In genomic region chr15:80721476-80721875, GRCh38 we compare ENCODE assay signal across 23 cellular contexts. TPM values are rescaled to one million over a fixed set of nuclear protein-coding genes. Genes with fewer than 3 reads are reported as not detected.
"Had no signal": no experiment of that assay in that cellular context is flagged by ENCODE, and none has a peak within 500 bp of the region (broad histone marks: within the 10 kb centered on the region; RNA-seq: fewer than 3 reads in every experiment).

No MANE protein-coding gene starts in this region.

- H3K36me3 ChIP-seq: gastroesophageal sphincter, spleen, thoracic aorta, vagina had no signal

- H3K4me1 Mint-ChIP-seq: immature natural killer cell had no signal

- H3K9me3 ChIP-seq: esophagus squamous epithelium, gastroesophageal sphincter, spleen, stomach, thoracic aorta, vagina had no signal

- H3K27me3 ChIP-seq: esophagus squamous epithelium, gastroesophageal sphincter, spleen, stomach, vagina had no signal

- DNase-seq: effector memory CD4-positive, alpha-beta T cell; esophagus squamous epithelium; foreskin fibroblast; glutamatergic neuron; immature natural killer cell; left colon; left ventricle myocardium superior; mammary epithelial cell; naive thymus-derived CD4-positive, alpha-beta T cell; nephron progenitor cell; posterior cingulate gyrus; spleen; stimulated activated CD4-positive, alpha-beta T cell treated with anti-CD3 and anti-CD28 coated beads, Interleukin-2, amount 100 ng/mL, for 24 hours; stimulated activated CD4-positive, alpha-beta T cell treated with anti-CD3 and anti-CD28 coated beads, Interleukin-4, amount 100 ng/mL, for 4 hours; stimulated activated naive CD4-positive, alpha-beta T cell; stomach; substantia nigra had no signal

- H3K27me3 Mint-ChIP-seq: type B pancreatic cell had no signal

- H3K9me3 Mint-ChIP-seq: immature natural killer cell, type B pancreatic cell had no signal

- H3K4me3 Mint-ChIP-seq: immature natural killer cell; naive thymus-derived CD4-positive, alpha-beta T cell; nephron progenitor cell; type B pancreatic cell had no signal

- H3K4me3 ChIP-seq: esophagus squamous epithelium, gastroesophageal sphincter, spleen, stomach, thoracic aorta, vagina had no signal

- ATAC-seq: gastroesophageal sphincter; left colon; left ventricle myocardium superior; naive thymus-derived CD4-positive, alpha-beta T cell; sciatic nerve had no signal

- H3K27ac Mint-ChIP-seq: naive thymus-derived CD4-positive, alpha-beta T cell; nephron progenitor cell; type B pancreatic cell had no signal

- H3K27ac ChIP-seq: epithelial cell of prostate, esophagus squamous epithelium, gastroesophageal sphincter, stomach, thoracic aorta, vagina had no signal

- H3K4me1 ChIP-seq: esophagus squamous epithelium, vagina had no signal

RNA-seq across cellular contexts. Expression of gene CEMIP, which starts 57.7 kb away (rescaled TPM):
- total RNA-seq: left ventricle myocardium superior; naive thymus-derived CD4-positive, alpha-beta T cell had no signal
